3 cellular contexts compared by ENCODE assay signal in the genomic region with DNA sequence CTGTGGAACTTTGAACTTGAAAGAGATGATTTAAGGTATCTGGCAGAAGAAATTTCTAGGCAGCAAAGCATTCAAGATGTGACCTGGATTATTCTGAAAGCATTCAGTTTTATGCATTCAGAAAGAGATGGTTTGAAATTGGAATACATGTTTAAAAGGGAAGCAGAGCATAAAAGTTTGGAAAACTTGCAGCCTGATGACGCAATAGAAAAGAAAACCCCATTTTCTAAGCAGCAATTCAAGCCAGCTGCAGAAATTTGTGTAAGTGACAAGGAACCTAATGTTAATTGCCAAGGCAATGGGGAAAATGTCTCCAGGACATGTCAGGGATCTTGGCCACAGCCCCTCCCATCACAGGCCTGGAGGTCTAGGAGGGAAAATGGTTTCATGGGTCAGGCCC.
A peak's percentile ranks its signal among the peaks of the same experiment; 100 is the strongest.
TF ChIP-seq lines count a peak whose summit lies in the region.

No MANE protein-coding gene starts in this region.

TF ChIP-seq in HEK293, 187 proteins besides CTCF, POLR2A, EP300 and RAD21 (continued from another document):
- TF ChIP-seq, protein P1, sequence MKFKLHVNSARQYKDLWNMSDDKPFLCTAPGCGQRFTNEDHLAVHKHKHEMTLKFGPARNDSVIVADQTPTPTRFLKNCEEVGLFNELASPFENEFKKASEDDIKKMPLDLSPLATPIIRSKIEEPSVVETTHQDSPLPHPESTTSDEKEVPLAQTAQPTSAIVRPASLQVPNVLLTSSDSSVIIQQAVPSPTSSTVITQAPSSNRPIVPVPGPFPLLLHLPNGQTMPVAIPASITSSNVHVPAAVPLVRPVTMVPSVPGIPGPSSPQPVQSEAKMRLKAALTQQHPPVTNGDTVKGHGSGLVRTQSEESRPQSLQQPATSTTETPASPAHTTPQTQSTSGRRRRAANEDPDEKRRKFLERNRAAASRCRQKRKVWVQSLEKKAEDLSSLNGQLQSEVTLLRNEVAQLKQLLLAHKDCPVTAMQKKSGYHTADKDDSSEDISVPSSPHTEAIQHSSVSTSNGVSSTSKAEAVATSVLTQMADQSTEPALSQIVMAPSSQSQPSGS (tag by site-specific recombination; IDR thresholded peaks at IDR 0.05; ENCODE audit: low read depth), result no peak
- no peak for TF ChIP-seq ZNF670 (tag by site-specific recombination; IDR thresholded peaks at IDR 0.05; ENCODE audit: low read depth)
- TF ChIP-seq ZNF354C (tag by site-specific recombination; IDR thresholded peaks at IDR 0.05; ENCODE audit: borderline replicate concordance, low read depth), result no peak
TF ChIP-seq in HEK293: peak in this region for 1.

TF ChIP-seq in IMR-90, 13 proteins besides CTCF, POLR2A, EP300 and RAD21:
- TF ChIP-seq, protein P2, sequence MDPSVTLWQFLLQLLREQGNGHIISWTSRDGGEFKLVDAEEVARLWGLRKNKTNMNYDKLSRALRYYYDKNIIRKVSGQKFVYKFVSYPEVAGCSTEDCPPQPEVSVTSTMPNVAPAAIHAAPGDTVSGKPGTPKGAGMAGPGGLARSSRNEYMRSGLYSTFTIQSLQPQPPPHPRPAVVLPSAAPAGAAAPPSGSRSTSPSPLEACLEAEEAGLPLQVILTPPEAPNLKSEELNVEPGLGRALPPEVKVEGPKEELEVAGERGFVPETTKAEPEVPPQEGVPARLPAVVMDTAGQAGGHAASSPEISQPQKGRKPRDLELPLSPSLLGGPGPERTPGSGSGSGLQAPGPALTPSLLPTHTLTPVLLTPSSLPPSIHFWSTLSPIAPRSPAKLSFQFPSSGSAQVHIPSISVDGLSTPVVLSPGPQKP (IDR thresholded peaks at IDR 0.05; ENCODE audit: borderline replicate concordance, low read depth, low read length), result no peak
- TF ChIP-seq CEBPB (IDR thresholded peaks at IDR 0.05; ENCODE audit: low read depth, low read length), result peak; percentile 42; the same call in 1 of the 2 replicates
TF ChIP-seq in IMR-90: peak in this region for 1.

TF ChIP-seq in K562, 482 proteins besides CTCF, POLR2A, EP300 and RAD21:
- TF ChIP-seq, protein P3, sequence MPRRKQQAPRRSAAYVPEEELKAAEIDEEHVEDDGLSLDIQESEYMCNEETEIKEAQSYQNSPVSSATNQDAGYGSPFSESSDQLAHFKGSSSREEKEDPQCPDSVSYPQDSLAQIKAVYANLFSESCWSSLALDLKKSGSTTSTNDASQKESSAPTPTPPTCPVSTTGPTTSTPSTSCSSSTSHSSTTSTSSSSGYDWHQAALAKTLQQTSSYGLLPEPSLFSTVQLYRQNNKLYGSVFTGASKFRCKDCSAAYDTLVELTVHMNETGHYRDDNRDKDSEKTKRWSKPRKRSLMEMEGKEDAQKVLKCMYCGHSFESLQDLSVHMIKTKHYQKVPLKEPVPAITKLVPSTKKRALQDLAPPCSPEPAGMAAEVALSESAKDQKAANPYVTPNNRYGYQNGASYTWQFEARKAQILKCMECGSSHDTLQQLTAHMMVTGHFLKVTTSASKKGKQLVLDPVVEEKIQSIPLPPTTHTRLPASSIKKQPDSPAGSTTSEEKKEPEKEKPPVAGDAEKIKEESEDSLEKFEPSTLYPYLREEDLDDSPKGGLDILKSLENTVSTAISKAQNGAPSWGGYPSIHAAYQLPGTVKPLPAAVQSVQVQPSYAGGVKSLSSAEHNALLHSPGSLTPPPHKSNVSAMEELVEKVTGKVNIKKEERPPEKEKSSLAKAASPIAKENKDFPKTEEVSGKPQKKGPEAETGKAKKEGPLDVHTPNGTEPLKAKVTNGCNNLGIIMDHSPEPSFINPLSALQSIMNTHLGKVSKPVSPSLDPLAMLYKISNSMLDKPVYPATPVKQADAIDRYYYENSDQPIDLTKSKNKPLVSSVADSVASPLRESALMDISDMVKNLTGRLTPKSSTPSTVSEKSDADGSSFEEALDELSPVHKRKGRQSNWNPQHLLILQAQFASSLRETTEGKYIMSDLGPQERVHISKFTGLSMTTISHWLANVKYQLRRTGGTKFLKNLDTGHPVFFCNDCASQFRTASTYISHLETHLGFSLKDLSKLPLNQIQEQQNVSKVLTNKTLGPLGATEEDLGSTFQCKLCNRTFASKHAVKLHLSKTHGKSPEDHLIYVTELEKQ (CRISPR knock-in tag; IDR thresholded peaks at IDR 0.05), result no peak
- TF ChIP-seq CEBPG (CRISPR knock-in tag; IDR thresholded peaks at IDR 0.05) (no peak), CEBPG (tag; conservative IDR thresholded peaks at IDR 0.05 in 1 of 2, IDR thresholded peaks at IDR 0.05 in 1 of 2) (peak in 1 of 2 experiments; percentile 66; a peak in 2 of 4 replicates)
- TF ChIP-seq, protein P4, sequence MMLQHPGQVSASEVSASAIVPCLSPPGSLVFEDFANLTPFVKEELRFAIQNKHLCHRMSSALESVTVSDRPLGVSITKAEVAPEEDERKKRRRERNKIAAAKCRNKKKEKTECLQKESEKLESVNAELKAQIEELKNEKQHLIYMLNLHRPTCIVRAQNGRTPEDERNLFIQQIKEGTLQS (IDR thresholded peaks at IDR 0.05), result peak; percentile 49; the same call in 1 of the 2 replicates
- TF ChIP-seq, protein P4 (CRISPR knock-in tag; conservative IDR thresholded peaks at IDR 0.05), result no peak
